11 cellular contexts compared by ENCODE assay signal in genomic region chr1:195733826-195734225, GRCh38.
DNase-seq lines count a peak whose midpoint lies in the region; ATAC-seq and TF ChIP-seq lines count a peak whose summit lies in the region.
"Had no signal": no experiment of that assay in that cellular context is flagged by ENCODE, and none has a peak within 500 bp of the region (broad histone marks: within the 10 kb centered on the region; RNA-seq: fewer than 3 reads in every experiment).

No MANE protein-coding gene starts in this region.

- DNase-seq in BJ (ENCODE audit: low read depth) = no peak
- peak; percentile 13 for DNase-seq in fibroblast of pulmonary artery (ENCODE audit: low read depth)
- no peak for DNase-seq in GM19240 (ENCODE audit: insufficient read length, low spot score)
- DNase-seq in cardiac septum (ENCODE audit: low spot score) = no peak
- no peak for DNase-seq in activated CD4-positive, alpha-beta T cell treated with anti-CD3 and anti-CD28 coated beads, Interleukin-2, amount 10 ng/mL, durations not matched to agents 24 days and 14 days
- DNase-seq: immature natural killer cell had no signal

- H3K9me3 Mint-ChIP-seq in activated CD4-positive, alpha-beta T cell treated with anti-CD3 and anti-CD28 coated beads, Interleukin-2, amount 10 ng/mL, durations not matched to agents 24 days and 14 days = no peaks in the 10 kb centered on the region
- H3K9me3 Mint-ChIP-seq: T-helper 1 cell treated with Interleukin-12 subunit alpha and Interleukin-12 subunit beta and Interleukin-4 antibody, amounts not matched to agents 30 μg/mL and 1 μg/mL, for 36 hours had no signal

- H3F3A ChIP-seq in OCI-LY1 (ENCODE audit: insufficient read depth, low read length) = no peaks in the 10 kb centered on the region

- no peak overlapping the region for H3K4me2 ChIP-seq in OCI-LY1 (ENCODE audit: low read length)

- H3K4me1 Mint-ChIP-seq in activated CD4-positive, alpha-beta T cell treated with anti-CD3 and anti-CD28 coated beads, Interleukin-2, amount 10 ng/mL, durations not matched to agents 24 days and 14 days = no peaks in the 10 kb centered on the region
- H3K4me1 Mint-ChIP-seq: immature natural killer cell had no signal

- H3K4me3 Mint-ChIP-seq in activated CD4-positive, alpha-beta T cell treated with anti-CD3 and anti-CD28 coated beads, Interleukin-2, amount 10 ng/mL, durations not matched to agents 24 days and 14 days = no peak overlapping the region
- H3K4me3 Mint-ChIP-seq: immature natural killer cell; T-helper 1 cell treated with Interleukin-12 subunit alpha and Interleukin-12 subunit beta and Interleukin-4 antibody, amounts not matched to agents 30 μg/mL and 1 μg/mL, for 36 hours had no signal

- no peaks in the 10 kb centered on the region for H4K20me1 ChIP-seq in OCI-LY1 (ENCODE audit: insufficient read depth, low read length)

- no peaks in the 10 kb centered on the region for H3K36me3 Mint-ChIP-seq in activated CD4-positive, alpha-beta T cell treated with anti-CD3 and anti-CD28 coated beads, Interleukin-2, amount 10 ng/mL, durations not matched to agents 24 days and 14 days (ENCODE audit: low read depth)
- H3K36me3 Mint-ChIP-seq: immature natural killer cell had no signal

- H3K27me3 Mint-ChIP-seq in activated CD4-positive, alpha-beta T cell treated with anti-CD3 and anti-CD28 coated beads, Interleukin-2, amount 10 ng/mL, durations not matched to agents 24 days and 14 days = no peaks in the 10 kb centered on the region

- no peaks in the 10 kb centered on the region for H3K9me3 ChIP-seq in OCI-LY1 (ENCODE audit: low read length)

- H3K4me1 ChIP-seq in OCI-LY1 (ENCODE audit: insufficient read depth, low read length, severe bottlenecking) = no peaks in the 10 kb centered on the region

- H3K36me3 ChIP-seq in BJ (ENCODE audit: control insufficient read depth, insufficient read depth, low read length) (no peaks in the 10 kb centered on the region), OCI-LY1 (ENCODE audit: insufficient read depth, low read length) (no peaks in the 10 kb centered on the region)

- H2AFZ ChIP-seq in OCI-LY1 (ENCODE audit: low read length) = no peak overlapping the region

- POLR2A ChIA-PET in BJ (lab: Charles Lee) = no interaction called here

- H3K27ac ChIP-seq in OCI-LY1 (ENCODE audit: low read depth, low read length, poor library complexity, severe bottlenecking) = no peak overlapping the region
- H3K27ac ChIP-seq: HL-60 had no signal

- CTCF ChIA-PET in BJ (lab: Yijun Ruan, JAX) = interaction anchor here (0.5 to 0.6 kb wide), 2 partner anchors 139 to 516 kb away, joined by 3 read pairs; no protein-coding TSS in a partner anchor

- H3K27me3 ChIP-seq in BJ (ENCODE audit: control insufficient read depth, insufficient read depth, low read length) (no peaks in the 10 kb centered on the region), OCI-LY1 (ENCODE audit: insufficient read depth, low read length) (no peaks in the 10 kb centered on the region)

- H3K9ac ChIP-seq in OCI-LY1 (ENCODE audit: low read length) = no peak overlapping the region

- no peaks in the 10 kb centered on the region for H3K9me2 ChIP-seq in OCI-LY1 (ENCODE audit: low read depth, low read length)

- TF ChIP-seq CTCF in BJ (IDR thresholded peaks at IDR 0.05; ENCODE audit: insufficient read depth, low read depth, low read length) = peak; percentile 31; the same call in 1 of the 2 replicates
- peak; percentile 75 for TF ChIP-seq CTCF in OCI-LY1 (IDR thresholded peaks at IDR 0.05; ENCODE audit: low read length)
- peak; percentile 36 for TF ChIP-seq CTCF in fibroblast of pulmonary artery (IDR thresholded peaks at IDR 0.05; ENCODE audit: low read length, missing control alignments)

- intact Hi-C loops in cardiac septum (cut with DNase I) = no loop called here
- intact Hi-C loops in activated CD4-positive, alpha-beta T cell treated with anti-CD3 and anti-CD28 coated beads, Interleukin-2, amount 10 ng/mL, durations not matched to agents 24 days and 14 days (cut with micrococcal nuclease) = no loop called here

- H3K4me3 ChIP-seq in BJ (ENCODE audit: low read depth, low read length) (no peak overlapping the region), OCI-LY1 (ENCODE audit: low read depth, low read length, poor library complexity, severe bottlenecking) (no peak overlapping the region), fibroblast of pulmonary artery (replicated peaks; ENCODE audit: low read depth, low read length) (no peak overlapping the region)

- no peak overlapping the region for H3K27ac Mint-ChIP-seq in activated CD4-positive, alpha-beta T cell treated with anti-CD3 and anti-CD28 coated beads, Interleukin-2, amount 10 ng/mL, durations not matched to agents 24 days and 14 days
- H3K27ac Mint-ChIP-seq: immature natural killer cell; T-helper 1 cell treated with Interleukin-12 subunit alpha and Interleukin-12 subunit beta and Interleukin-4 antibody, amounts not matched to agents 30 μg/mL and 1 μg/mL, for 36 hours had no signal

- no peaks in the 10 kb centered on the region for H3K79me2 ChIP-seq in OCI-LY1 (ENCODE audit: insufficient read depth, low read length)

- ATAC-seq in GM21723 (IDR thresholded peaks at IDR 0.05; ENCODE audit: unreplicated experiment) (peak; percentile 63), HG03571 (IDR thresholded peaks at IDR 0.05; ENCODE audit: unreplicated experiment) (no peak)
